Comparison of ENCODE assay signal across 8 cellular contexts in the genomic region with DNA sequence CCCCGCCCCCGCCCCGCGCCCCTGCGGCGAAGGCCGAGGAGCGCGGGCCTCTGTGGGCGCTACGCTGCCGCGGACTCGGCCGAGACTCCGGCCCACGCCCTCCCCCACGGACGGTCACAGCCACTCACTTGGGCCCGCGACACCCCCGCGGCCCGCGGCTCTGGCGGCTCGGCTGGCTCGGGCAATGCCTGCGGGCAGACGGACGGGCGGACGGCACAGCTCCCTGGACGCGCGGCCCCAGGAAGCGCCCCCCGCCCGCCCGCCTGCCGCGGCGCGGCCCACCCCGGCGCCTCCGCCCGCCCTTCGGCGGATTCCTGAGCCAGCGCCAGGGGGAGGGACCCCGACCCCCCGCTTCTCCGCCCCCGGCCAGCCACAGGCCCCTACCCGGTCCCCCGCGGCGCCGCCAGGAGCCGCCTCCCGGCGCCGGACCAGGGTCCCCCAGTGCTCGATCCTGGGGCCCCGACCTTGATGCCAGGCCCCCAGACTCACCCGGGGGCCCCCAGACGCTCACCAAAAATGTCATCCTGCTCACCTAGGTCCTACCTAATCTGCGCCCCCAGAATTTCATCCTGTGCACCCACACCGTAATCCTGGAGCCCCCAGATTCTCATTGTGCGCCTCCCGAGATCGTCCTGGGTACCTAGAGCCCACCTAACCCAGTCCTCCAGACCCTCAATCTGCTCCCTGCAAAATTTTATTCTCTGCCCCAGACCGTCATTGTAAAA. TPM values are rescaled to one million over a fixed set of nuclear protein-coding genes. Genes with fewer than 3 reads are reported as not detected.
DNase-seq lines count a peak whose midpoint lies in the region; ATAC-seq, FAIRE-seq and TF ChIP-seq lines count a peak whose summit lies in the region.

A gene (minus strand): TSS at position 246 of the 725 bp plus-strand sequence. CDS start 446 bp downstream, outside the sequence.

- peaks cover 5 to 13% (median 12%) of the 10 kb centered on the region in 3 donors for H3K4me1 Mint-ChIP-seq in IgD-negative memory B cell

- peak within 1 kb of the TSS; percentile 79 to 91 (median 87) for H3K27ac Mint-ChIP-seq in IgD-negative memory B cell

- POLR2A ChIA-PET in A549 (lab: Yijun Ruan, JAX), result interaction anchor here (0.6 to 2.0 kb wide), 5 partner anchors 13 to 161 kb away, joined by 3 to 10 read pairs (median 6); a partner anchor contains a TSS

- H3K27me3 Mint-ChIP-seq in IgD-negative memory B cell, result peaks cover 5% of the 10 kb centered on the region

- H3K9me3 ChIP-seq in A549, result no peaks in the 10 kb centered on the region
- no peaks in the 10 kb centered on the region for H3K9me3 ChIP-seq in liver (ENCODE audit: control insufficient read depth in 4 of 4, low read length in 3 of 4)
- H3K9me3 ChIP-seq in thoracic aorta, result no peaks in the 10 kb centered on the region

- H3K9me3 Mint-ChIP-seq in IgD-negative memory B cell, result no peaks in the 10 kb centered on the region

- H3K4me3 ChIP-seq in A549, result peak within 1 kb of the TSS; percentile 55
- peak within 1 kb of the TSS; percentile 4 to 41 (median 41) for H3K4me3 ChIP-seq in liver (ENCODE audit: low read depth in 1 of 3, low read length in 3 of 3)
- peak within 1 kb of the TSS; percentile 90 for H3K4me3 ChIP-seq in thoracic aorta

- peak within 1 kb of the TSS in 1 of 2 donors; percentile 56 for H3K9ac ChIP-seq in liver (ENCODE audit: low read depth in 1 of 2, low read length in 2 of 2)

- no peak for DNase-seq in A549 (ENCODE audit: low read depth in 1 of 2, low spot score in 1 of 2)
- peak in 5 of 61 donors; percentile 24 to 53 (median 43) for DNase-seq in caudate nucleus (lab: John Stamatoyannopoulos, UW)
- no peak for DNase-seq in thoracic aorta (ENCODE audit: low spot score)
- DNase-seq in NCI-H524 (lab: John Stamatoyannopoulos, UW), result no peak
- DNase-seq in KBM-7, result no peak

- TF ChIP-seq POLR2A in A549 (IDR thresholded peaks at IDR 0.05; ENCODE audit: low read length), result no peak

- CTCF ChIA-PET in A549 (lab: Yijun Ruan, JAX), result interaction anchor here (1.4 to 7.5 kb wide), 5 partner anchors 10 to 115 kb away, joined by 4 to 158 read pairs (median 12); a partner anchor contains a TSS

- WGBS in A549 (ENCODE audit: missing lambda C conversion rate), result 38% methylated on average over 12 of the region's 74 CpGs
- WGBS in liver, result 7% methylated on average over 74 of the region's 74 CpGs

- no peak for FAIRE-seq in A549 (lab: Jason Lieb, UNC)

- ATAC-seq in A549 (no peak), thoracic aorta (ENCODE audit: insufficient number of reproducible peaks, low FRiP score, low read depth) (peak; percentile 13), GM18519 (IDR thresholded peaks at IDR 0.05; ENCODE audit: low FRiP score, unreplicated experiment) (no peak)

- H3K27ac ChIP-seq in A549 (peak within 1 kb of the TSS; percentile 82 to 84), caudate nucleus (ENCODE audit: low read depth, low read length) (peak within 1 kb of the TSS; percentile 68), liver (ENCODE audit: low read depth in 1 of 2, low read length in 2 of 2) (peak within 1 kb of the TSS; percentile 55 to 61), thoracic aorta (peak within 1 kb of the TSS; percentile 93 to 97)

- no peaks in the 10 kb centered on the region for H3K36me3 Mint-ChIP-seq in IgD-negative memory B cell

- H3K36me3 ChIP-seq in liver (ENCODE audit: control insufficient read depth in 4 of 4, insufficient read depth in 3 of 4, low read depth in 1 of 4, low read length in 3 of 4) (no peaks in the 10 kb centered on the region), thoracic aorta (peaks cover 12% of the 10 kb centered on the region)

- H3K27me3 ChIP-seq in liver (ENCODE audit: control insufficient read depth in 4 of 4, insufficient read depth in 4 of 4, low read length in 3 of 4) (no peaks in the 10 kb centered on the region), thoracic aorta (replicated peaks; ENCODE audit: insufficient read depth) (no peaks in the 10 kb centered on the region)

- no peak for TF ChIP-seq EP300 in A549 (IDR thresholded peaks at IDR 0.05)

- TF ChIP-seq RAD21 in A549 (conservative IDR thresholded peaks at IDR 0.05 in 1 of 2, IDR thresholded peaks at IDR 0.05 in 1 of 2), result no peak
- TF ChIP-seq RAD21 in liver (IDR thresholded peaks at IDR 0.05), result no peak

- no peak for TF ChIP-seq CTCF in A549 (IDR thresholded peaks at IDR 0.05)
- TF ChIP-seq CTCF in liver (IDR thresholded peaks at IDR 0.05; ENCODE audit: low read depth, low read length, missing input control), result no peak
- no peak for TF ChIP-seq CTCF in thoracic aorta (IDR thresholded peaks at IDR 0.05)

- H3K4me1 ChIP-seq in A549, result peaks cover 6% of the 10 kb centered on the region
- H3K4me1 ChIP-seq in liver (ENCODE audit: control insufficient read depth in 4 of 4, insufficient read depth in 4 of 4, low read length in 3 of 4), result peaks cover 0 to 20% (median 6%) of the 10 kb centered on the region in 4 donors
- peaks cover 5 to 29% of the 10 kb centered on the region in 2 donors for H3K4me1 ChIP-seq in thoracic aorta (ENCODE audit: control insufficient read depth in 1 of 2, low read depth in 2 of 2)

- peak within 1 kb of the TSS; percentile 80 to 95 (median 89) for H3K4me3 Mint-ChIP-seq in IgD-negative memory B cell

- in situ Hi-C loops in KBM-7 (cut with MboI; ENCODE audit: low pct_unique_long_range_greater_than_20kb, low sequenced_read_pairs), result no loop called here

- H3K4me2 ChIP-seq in A549, result peak within 1 kb of the TSS; percentile 100

TF ChIP-seq in A549, 52 proteins besides CTCF, POLR2A, EP300 and RAD21 (continues in another document):
- TF ChIP-seq SMC3 (IDR thresholded peaks at IDR 0.05) (no peak), HEYL (CRISPR knock-in tag; IDR thresholded peaks at IDR 0.05) (no peak), HOXB13 (CRISPR knock-in tag; IDR thresholded peaks at IDR 0.05; ENCODE audit: low read depth) (no peak), NR3C1 (IDR thresholded peaks at IDR 0.05) (no peak), CHD2 (IDR thresholded peaks at IDR 0.05; ENCODE audit: low read length, partially characterized antibody) (no peak), RNF2 (IDR thresholded peaks at IDR 0.05; ENCODE audit: borderline replicate concordance, low read depth) (no peak), NPAS2 (CRISPR knock-in tag; IDR thresholded peaks at IDR 0.05; ENCODE audit: borderline replicate concordance) (no peak), MYC (IDR thresholded peaks at IDR 0.05; ENCODE audit: borderline replicate concordance, low read length) (no peak)
- TF ChIP-seq, protein P1, sequence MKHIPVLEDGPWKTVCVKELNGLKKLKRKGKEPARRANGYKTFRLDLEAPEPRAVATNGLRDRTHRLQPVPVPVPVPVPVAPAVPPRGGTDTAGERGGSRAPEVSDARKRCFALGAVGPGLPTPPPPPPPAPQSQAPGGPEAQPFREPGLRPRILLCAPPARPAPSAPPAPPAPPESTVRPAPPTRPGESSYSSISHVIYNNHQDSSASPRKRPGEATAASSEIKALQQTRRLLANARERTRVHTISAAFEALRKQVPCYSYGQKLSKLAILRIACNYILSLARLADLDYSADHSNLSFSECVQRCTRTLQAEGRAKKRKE (CRISPR knock-in tag; IDR thresholded peaks at IDR 0.05; ENCODE audit: low read depth), result no peak
- TF ChIP-seq, protein P2, sequence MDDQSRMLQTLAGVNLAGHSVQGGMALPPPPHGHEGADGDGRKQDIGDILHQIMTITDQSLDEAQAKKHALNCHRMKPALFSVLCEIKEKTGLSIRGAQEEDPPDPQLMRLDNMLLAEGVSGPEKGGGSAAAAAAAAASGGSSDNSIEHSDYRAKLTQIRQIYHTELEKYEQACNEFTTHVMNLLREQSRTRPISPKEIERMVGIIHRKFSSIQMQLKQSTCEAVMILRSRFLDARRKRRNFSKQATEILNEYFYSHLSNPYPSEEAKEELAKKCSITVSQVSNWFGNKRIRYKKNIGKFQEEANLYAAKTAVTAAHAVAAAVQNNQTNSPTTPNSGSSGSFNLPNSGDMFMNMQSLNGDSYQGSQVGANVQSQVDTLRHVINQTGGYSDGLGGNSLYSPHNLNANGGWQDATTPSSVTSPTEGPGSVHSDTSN (IDR thresholded peaks at IDR 0.05), result no peak

TF ChIP-seq in liver, 16 proteins besides CTCF, POLR2A, EP300 and RAD21:
- TF ChIP-seq GABPA (IDR thresholded peaks at IDR 0.05 in 1 of 2, conservative IDR thresholded peaks at IDR 0.05 in 1 of 2) (no peak), RXRA (IDR thresholded peaks at IDR 0.05) (no peak), HNF4A (conservative IDR thresholded peaks at IDR 0.05) (no peak), FOXA1 (IDR thresholded peaks at IDR 0.05) (no peak), FOXA2 (IDR thresholded peaks at IDR 0.05) (no peak)

RNA-seq across cellular contexts. Expression of the gene that starts here (rescaled TPM):
- 0.89 and 1.3 TPM in 2 replicates for polyA plus RNA-seq in A549 (2011; rRNA removed)
- polyA plus RNA-seq in A549 (2012; cell fraction: cytosol; rRNA removed), result 1.2 and 1.4 TPM in 2 replicates
- 16.6 and 16.8 TPM in 2 replicates for polyA plus RNA-seq in A549 (2012; cell fraction: nucleus; rRNA removed)
- polyA plus RNA-seq in A549 (2017; fragmentation: RNase III; extraction: RNeasy Plus Mini Kit Qiagen cat#74134 plus additional on column Dnase treatment), result 0.98 to 1.5 TPM (median 1.4 TPM) in 3 replicates
- 1.1 and 1.4 TPM in 2 replicates for polyA minus RNA-seq in A549 (2011; rRNA and poly(A)+ RNA removed)
- 0.29 TPM for polyA plus RNA-seq in IgD-negative memory B cell
- total RNA-seq in liver, result 1 to 10 TPM; 5.0 to 5.2 TPM
- 10 to 100 TPM in 1 of 2 donors, 1 to 10 TPM in 1; 5.5 to 10.7 TPM for polyA plus RNA-seq in liver
- 100 to 1,000 TPM; 134 to 219 TPM for total RNA-seq in thoracic aorta

Comparison
In these comparisons a context has a peak if more than half of its experiments do, and no peak if none do; other contexts are left out.
1. RNA of the gene that starts here (total RNA-seq): 134 to 219 TPM in thoracic aorta; 5.0 to 5.2 TPM in liver; every median in the first group is over 10 times any median in the second.
2. Peak in every context shown above with its lines, with median percentiles within 50 percentile points of each other: H3K27ac ChIP-seq and H3K4me3 ChIP-seq.